Comparison of ENCODE assay signal across 1 cellular context in the genomic region with DNA sequence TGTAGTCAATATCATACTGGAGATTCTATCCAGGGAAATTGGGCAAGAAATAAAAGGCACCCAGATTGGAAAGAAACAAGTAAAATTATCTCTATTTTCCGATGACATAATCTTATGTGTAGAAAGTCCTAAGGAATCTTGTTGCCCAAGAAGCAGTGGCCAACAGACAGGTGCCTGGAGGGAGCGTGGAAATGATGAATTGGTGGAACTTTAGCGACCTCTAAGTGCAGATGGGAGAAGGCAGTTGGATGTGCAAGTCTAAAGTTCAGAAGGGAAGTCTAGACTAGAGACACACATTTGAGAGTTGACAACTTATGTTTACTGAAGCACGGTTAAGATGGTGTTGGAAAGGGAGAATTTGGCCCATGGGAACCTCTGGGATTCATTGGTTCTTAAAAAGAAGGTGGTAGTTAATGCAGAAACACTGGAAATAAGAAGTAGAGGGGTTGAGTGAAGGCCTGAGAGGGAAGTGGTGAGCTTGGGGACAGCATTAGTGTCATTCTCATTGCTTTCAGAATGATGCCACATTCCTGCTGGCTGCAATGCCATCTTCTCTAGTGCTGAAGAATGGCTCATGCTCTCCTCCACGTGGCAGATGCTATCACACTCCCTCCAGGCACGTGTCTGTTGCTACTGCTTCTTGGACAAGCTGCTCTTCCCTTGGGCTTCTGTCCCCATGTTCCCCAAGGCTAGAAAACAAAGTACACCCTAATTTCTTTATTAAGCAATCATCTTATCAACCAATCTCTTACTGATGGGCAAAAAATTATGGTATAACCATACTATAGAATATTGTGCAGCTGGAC.
TF ChIP-seq lines count a peak whose summit lies in the region.

No MANE protein-coding gene starts in this region.

TF ChIP-seq in HepG2, 621 proteins besides CTCF, POLR2A, EP300 and RAD21 (continues in another document):
- TF ChIP-seq BHLHE40 (IDR thresholded peaks at IDR 0.05; ENCODE audit: low read length), result peak; percentile 15; the same call in 1 of the 2 replicates
- TF ChIP-seq ZNF432 (CRISPR knock-in tag; IDR thresholded peaks at IDR 0.05; ENCODE audit: borderline replicate concordance), result no peak
- TF ChIP-seq, protein P1, sequence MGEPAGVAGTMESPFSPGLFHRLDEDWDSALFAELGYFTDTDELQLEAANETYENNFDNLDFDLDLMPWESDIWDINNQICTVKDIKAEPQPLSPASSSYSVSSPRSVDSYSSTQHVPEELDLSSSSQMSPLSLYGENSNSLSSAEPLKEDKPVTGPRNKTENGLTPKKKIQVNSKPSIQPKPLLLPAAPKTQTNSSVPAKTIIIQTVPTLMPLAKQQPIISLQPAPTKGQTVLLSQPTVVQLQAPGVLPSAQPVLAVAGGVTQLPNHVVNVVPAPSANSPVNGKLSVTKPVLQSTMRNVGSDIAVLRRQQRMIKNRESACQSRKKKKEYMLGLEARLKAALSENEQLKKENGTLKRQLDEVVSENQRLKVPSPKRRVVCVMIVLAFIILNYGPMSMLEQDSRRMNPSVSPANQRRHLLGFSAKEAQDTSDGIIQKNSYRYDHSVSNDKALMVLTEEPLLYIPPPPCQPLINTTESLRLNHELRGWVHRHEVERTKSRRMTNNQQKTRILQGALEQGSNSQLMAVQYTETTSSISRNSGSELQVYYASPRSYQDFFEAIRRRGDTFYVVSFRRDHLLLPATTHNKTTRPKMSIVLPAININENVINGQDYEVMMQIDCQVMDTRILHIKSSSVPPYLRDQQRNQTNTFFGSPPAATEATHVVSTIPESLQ (CRISPR knock-in tag; conservative IDR thresholded peaks at IDR 0.05), result no peak
- TF ChIP-seq, protein P2, sequence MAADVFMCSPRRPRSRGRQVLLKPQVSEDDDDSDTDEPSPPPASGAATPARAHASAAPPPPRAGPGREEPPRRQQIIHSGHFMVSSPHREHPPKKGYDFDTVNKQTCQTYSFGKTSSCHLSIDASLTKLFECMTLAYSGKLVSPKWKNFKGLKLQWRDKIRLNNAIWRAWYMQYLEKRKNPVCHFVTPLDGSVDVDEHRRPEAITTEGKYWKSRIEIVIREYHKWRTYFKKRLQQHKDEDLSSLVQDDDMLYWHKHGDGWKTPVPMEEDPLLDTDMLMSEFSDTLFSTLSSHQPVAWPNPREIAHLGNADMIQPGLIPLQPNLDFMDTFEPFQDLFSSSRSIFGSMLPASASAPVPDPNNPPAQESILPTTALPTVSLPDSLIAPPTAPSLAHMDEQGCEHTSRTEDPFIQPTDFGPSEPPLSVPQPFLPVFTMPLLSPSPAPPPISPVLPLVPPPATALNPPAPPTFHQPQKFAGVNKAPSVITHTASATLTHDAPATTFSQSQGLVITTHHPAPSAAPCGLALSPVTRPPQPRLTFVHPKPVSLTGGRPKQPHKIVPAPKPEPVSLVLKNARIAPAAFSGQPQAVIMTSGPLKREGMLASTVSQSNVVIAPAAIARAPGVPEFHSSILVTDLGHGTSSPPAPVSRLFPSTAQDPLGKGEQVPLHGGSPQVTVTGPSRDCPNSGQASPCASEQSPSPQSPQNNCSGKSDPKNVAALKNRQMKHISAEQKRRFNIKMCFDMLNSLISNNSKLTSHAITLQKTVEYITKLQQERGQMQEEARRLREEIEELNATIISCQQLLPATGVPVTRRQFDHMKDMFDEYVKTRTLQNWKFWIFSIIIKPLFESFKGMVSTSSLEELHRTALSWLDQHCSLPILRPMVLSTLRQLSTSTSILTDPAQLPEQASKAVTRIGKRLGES (CRISPR knock-in tag; IDR thresholded peaks at IDR 0.05; ENCODE audit: borderline replicate concordance), result no peak
- TF ChIP-seq, protein P3, sequence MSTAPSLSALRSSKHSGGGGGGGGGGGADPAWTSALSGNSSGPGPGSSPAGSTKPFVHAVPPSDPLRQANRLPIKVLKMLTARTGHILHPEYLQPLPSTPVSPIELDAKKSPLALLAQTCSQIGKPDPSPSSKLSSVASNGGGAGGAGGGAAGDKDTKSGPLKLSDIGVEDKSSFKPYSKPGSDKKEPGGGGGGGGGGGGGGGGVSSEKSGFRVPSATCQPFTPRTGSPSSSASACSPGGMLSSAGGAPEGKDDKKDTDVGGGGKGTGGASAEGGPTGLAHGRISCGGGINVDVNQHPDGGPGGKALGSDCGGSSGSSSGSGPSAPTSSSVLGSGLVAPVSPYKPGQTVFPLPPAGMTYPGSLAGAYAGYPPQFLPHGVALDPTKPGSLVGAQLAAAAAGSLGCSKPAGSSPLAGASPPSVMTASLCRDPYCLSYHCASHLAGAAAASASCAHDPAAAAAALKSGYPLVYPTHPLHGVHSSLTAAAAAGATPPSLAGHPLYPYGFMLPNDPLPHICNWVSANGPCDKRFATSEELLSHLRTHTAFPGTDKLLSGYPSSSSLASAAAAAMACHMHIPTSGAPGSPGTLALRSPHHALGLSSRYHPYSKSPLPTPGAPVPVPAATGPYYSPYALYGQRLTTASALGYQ (CRISPR knock-in tag; IDR thresholded peaks at IDR 0.05), result no peak
- TF ChIP-seq CHD2 (IDR thresholded peaks at IDR 0.05; ENCODE audit: low read depth, low read length), result no peak
- peak; percentile 35; the same call in 1 of the 2 replicates for TF ChIP-seq ZNF264 (CRISPR knock-in tag; IDR thresholded peaks at IDR 0.05)
- TF ChIP-seq, protein P4, sequence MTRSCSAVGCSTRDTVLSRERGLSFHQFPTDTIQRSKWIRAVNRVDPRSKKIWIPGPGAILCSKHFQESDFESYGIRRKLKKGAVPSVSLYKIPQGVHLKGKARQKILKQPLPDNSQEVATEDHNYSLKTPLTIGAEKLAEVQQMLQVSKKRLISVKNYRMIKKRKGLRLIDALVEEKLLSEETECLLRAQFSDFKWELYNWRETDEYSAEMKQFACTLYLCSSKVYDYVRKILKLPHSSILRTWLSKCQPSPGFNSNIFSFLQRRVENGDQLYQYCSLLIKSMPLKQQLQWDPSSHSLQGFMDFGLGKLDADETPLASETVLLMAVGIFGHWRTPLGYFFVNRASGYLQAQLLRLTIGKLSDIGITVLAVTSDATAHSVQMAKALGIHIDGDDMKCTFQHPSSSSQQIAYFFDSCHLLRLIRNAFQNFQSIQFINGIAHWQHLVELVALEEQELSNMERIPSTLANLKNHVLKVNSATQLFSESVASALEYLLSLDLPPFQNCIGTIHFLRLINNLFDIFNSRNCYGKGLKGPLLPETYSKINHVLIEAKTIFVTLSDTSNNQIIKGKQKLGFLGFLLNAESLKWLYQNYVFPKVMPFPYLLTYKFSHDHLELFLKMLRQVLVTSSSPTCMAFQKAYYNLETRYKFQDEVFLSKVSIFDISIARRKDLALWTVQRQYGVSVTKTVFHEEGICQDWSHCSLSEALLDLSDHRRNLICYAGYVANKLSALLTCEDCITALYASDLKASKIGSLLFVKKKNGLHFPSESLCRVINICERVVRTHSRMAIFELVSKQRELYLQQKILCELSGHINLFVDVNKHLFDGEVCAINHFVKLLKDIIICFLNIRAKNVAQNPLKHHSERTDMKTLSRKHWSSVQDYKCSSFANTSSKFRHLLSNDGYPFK (CRISPR knock-in tag; IDR thresholded peaks at IDR 0.05; ENCODE audit: borderline replicate concordance), result no peak
- TF ChIP-seq, protein P5, sequence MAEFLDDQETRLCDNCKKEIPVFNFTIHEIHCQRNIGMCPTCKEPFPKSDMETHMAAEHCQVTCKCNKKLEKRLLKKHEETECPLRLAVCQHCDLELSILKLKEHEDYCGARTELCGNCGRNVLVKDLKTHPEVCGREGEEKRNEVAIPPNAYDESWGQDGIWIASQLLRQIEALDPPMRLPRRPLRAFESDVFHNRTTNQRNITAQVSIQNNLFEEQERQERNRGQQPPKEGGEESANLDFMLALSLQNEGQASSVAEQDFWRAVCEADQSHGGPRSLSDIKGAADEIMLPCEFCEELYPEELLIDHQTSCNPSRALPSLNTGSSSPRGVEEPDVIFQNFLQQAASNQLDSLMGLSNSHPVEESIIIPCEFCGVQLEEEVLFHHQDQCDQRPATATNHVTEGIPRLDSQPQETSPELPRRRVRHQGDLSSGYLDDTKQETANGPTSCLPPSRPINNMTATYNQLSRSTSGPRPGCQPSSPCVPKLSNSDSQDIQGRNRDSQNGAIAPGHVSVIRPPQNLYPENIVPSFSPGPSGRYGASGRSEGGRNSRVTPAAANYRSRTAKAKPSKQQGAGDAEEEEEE (CRISPR knock-in tag; IDR thresholded peaks at IDR 0.05; ENCODE audit: borderline replicate concordance), result 0 out of 2 replicates have a peak, but pooled peaks have one; percentile 31
- peak; percentile 91 for TF ChIP-seq SKI (IDR thresholded peaks at IDR 0.05; ENCODE audit: partially characterized antibody)
- TF ChIP-seq, protein P6, sequence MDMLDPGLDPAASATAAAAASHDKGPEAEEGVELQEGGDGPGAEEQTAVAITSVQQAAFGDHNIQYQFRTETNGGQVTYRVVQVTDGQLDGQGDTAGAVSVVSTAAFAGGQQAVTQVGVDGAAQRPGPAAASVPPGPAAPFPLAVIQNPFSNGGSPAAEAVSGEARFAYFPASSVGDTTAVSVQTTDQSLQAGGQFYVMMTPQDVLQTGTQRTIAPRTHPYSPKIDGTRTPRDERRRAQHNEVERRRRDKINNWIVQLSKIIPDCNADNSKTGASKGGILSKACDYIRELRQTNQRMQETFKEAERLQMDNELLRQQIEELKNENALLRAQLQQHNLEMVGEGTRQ (IDR thresholded peaks at IDR 0.05; ENCODE audit: low read depth, low read length), result no peak
- TF ChIP-seq, protein P6 (CRISPR knock-in tag; IDR thresholded peaks at IDR 0.05; ENCODE audit: borderline replicate concordance), result no peak
- TF ChIP-seq LCORL (IDR thresholded peaks at IDR 0.05), result no peak
- no peak for TF ChIP-seq LCORL (CRISPR knock-in tag; IDR thresholded peaks at IDR 0.05)
- TF ChIP-seq, protein P7, sequence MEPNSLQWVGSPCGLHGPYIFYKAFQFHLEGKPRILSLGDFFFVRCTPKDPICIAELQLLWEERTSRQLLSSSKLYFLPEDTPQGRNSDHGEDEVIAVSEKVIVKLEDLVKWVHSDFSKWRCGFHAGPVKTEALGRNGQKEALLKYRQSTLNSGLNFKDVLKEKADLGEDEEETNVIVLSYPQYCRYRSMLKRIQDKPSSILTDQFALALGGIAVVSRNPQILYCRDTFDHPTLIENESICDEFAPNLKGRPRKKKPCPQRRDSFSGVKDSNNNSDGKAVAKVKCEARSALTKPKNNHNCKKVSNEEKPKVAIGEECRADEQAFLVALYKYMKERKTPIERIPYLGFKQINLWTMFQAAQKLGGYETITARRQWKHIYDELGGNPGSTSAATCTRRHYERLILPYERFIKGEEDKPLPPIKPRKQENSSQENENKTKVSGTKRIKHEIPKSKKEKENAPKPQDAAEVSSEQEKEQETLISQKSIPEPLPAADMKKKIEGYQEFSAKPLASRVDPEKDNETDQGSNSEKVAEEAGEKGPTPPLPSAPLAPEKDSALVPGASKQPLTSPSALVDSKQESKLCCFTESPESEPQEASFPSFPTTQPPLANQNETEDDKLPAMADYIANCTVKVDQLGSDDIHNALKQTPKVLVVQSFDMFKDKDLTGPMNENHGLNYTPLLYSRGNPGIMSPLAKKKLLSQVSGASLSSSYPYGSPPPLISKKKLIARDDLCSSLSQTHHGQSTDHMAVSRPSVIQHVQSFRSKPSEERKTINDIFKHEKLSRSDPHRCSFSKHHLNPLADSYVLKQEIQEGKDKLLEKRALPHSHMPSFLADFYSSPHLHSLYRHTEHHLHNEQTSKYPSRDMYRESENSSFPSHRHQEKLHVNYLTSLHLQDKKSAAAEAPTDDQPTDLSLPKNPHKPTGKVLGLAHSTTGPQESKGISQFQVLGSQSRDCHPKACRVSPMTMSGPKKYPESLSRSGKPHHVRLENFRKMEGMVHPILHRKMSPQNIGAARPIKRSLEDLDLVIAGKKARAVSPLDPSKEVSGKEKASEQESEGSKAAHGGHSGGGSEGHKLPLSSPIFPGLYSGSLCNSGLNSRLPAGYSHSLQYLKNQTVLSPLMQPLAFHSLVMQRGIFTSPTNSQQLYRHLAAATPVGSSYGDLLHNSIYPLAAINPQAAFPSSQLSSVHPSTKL (CRISPR knock-in tag; IDR thresholded peaks at IDR 0.05), result peak; percentile 13; the same call in 1 of the 2 replicates
- TF ChIP-seq, protein P8, sequence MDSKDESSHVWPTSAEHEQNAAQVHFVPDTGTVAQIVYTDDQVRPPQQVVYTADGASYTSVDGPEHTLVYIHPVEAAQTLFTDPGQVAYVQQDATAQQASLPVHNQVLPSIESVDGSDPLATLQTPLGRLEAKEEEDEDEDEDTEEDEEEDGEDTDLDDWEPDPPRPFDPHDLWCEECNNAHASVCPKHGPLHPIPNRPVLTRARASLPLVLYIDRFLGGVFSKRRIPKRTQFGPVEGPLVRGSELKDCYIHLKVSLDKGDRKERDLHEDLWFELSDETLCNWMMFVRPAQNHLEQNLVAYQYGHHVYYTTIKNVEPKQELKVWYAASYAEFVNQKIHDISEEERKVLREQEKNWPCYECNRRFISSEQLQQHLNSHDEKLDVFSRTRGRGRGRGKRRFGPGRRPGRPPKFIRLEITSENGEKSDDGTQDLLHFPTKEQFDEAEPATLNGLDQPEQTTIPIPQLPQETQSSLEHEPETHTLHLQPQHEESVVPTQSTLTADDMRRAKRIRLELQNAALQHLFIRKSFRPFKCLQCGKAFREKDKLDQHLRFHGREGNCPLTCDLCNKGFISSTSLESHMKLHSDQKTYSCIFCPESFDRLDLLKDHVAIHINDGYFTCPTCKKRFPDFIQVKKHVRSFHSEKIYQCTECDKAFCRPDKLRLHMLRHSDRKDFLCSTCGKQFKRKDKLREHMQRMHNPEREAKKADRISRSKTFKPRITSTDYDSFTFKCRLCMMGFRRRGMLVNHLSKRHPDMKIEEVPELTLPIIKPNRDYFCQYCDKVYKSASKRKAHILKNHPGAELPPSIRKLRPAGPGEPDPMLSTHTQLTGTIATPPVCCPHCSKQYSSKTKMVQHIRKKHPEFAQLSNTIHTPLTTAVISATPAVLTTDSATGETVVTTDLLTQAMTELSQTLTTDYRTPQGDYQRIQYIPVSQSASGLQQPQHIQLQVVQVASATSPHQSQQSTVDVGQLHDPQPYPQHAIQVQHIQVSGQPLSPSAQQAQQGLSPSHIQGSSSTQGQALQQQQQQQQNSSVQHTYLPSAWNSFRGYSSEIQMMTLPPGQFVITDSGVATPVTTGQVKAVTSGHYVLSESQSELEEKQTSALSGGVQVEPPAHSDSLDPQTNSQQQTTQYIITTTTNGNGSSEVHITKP (CRISPR knock-in tag; IDR thresholded peaks at IDR 0.05; ENCODE audit: low read depth), result no peak
- TF ChIP-seq XRCC5 (optimal IDR thresholded peaks at IDR 0.05; ENCODE audit: low read length), result peak; percentile 20
- TF ChIP-seq, protein P9, sequence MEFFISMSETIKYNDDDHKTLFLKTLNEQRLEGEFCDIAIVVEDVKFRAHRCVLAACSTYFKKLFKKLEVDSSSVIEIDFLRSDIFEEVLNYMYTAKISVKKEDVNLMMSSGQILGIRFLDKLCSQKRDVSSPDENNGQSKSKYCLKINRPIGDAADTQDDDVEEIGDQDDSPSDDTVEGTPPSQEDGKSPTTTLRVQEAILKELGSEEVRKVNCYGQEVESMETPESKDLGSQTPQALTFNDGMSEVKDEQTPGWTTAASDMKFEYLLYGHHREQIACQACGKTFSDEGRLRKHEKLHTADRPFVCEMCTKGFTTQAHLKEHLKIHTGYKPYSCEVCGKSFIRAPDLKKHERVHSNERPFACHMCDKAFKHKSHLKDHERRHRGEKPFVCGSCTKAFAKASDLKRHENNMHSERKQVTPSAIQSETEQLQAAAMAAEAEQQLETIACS (CRISPR knock-in tag; IDR thresholded peaks at IDR 0.05), result no peak
- TF ChIP-seq, protein P10, sequence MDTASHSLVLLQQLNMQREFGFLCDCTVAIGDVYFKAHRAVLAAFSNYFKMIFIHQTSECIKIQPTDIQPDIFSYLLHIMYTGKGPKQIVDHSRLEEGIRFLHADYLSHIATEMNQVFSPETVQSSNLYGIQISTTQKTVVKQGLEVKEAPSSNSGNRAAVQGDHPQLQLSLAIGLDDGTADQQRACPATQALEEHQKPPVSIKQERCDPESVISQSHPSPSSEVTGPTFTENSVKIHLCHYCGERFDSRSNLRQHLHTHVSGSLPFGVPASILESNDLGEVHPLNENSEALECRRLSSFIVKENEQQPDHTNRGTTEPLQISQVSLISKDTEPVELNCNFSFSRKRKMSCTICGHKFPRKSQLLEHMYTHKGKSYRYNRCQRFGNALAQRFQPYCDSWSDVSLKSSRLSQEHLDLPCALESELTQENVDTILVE (CRISPR knock-in tag; IDR thresholded peaks at IDR 0.05), result peak; percentile 53; the same call in 1 of the 2 replicates
